ENCODE assay signal across 11 cellular contexts in the genomic region with DNA sequence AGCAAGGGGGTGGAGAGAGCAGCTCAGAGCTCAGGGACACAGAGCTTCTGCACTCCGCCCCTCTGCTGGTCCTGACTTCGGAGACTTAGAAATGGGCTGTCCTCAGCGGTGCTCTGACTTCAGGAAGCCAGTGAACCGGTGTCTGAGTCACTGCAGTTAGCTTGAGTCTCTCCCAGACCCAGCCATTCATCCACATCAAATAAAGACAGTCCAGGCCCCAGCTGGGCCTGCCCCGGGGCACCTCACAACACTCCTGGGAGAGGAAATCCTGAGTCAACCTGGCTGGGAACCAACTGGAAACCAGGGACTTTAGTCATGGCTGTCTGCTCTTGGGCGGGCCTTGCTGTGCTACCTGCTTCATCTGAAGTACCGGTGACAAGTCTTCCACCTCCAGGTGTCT. TPM values are rescaled to one million over a fixed set of nuclear protein-coding genes. Genes with fewer than 3 reads are reported as not detected.
DNase-seq lines count a peak whose midpoint lies in the region; ATAC-seq and TF ChIP-seq lines count a peak whose summit lies in the region.
"Had no signal": no experiment of that assay in that cellular context is flagged by ENCODE, and none has a peak within 500 bp of the region (broad histone marks: within the 10 kb centered on the region; RNA-seq: fewer than 3 reads in every experiment).

No MANE protein-coding gene starts in this region.

- H2BK120ac ChIP-seq in mesendoderm (ENCODE audit: low read depth, low read length): no peak overlapping the region

- H3K4ac ChIP-seq in mesendoderm (ENCODE audit: low read depth, low read length): no peak overlapping the region

- H3K79me1 ChIP-seq in mesendoderm (ENCODE audit: low read length): no peaks in the 10 kb centered on the region

- H3K23ac ChIP-seq in mesendoderm (ENCODE audit: low read length): no peak overlapping the region

- no peak overlapping the region for H3K18ac ChIP-seq in mesendoderm (ENCODE audit: low read length)

- H3K56ac ChIP-seq in mesendoderm (ENCODE audit: low read length): no peak overlapping the region

- H2AFZ ChIP-seq in mammary epithelial cell (ENCODE audit: low read depth, low read length): peak overlapping the region; percentile 8

- H3K9ac ChIP-seq in mammary epithelial cell (ENCODE audit: insufficient read depth, low read length): peak overlapping the region; percentile 85
- no peak overlapping the region for H3K9ac ChIP-seq in mesendoderm (ENCODE audit: low read length)

- POLR2A ChIA-PET in GM10248 (lab: Yijun Ruan, JAX): no interaction called here

- H3K27me3 ChIP-seq in mammary epithelial cell (ENCODE audit: insufficient read depth, low read length): no peaks in the 10 kb centered on the region
- H3K27me3 ChIP-seq in mesendoderm (ENCODE audit: insufficient read depth, low read length, poor library complexity): no peaks in the 10 kb centered on the region

- in situ Hi-C loops in mammary epithelial cell (cut with MboI; ENCODE audit: low sequenced_read_pairs in 2 of 2): no loop called here

- H4K20me1 ChIP-seq in mammary epithelial cell (ENCODE audit: insufficient read depth, low read length): no peaks in the 10 kb centered on the region

- no peak overlapping the region for H2BK5ac ChIP-seq in mesendoderm (ENCODE audit: low read length)

- H4K8ac ChIP-seq in mesendoderm (ENCODE audit: low read depth, low read length): no peak overlapping the region

- DNase-seq in A172 (ENCODE audit: low spot score): peak; percentile 99
- peak; percentile 96 for DNase-seq in HT-29 (ENCODE audit: low spot score)
- peak; percentile 100 for DNase-seq in mammary epithelial cell
- DNase-seq in mesendoderm: peak; percentile 49
- DNase-seq in activated T-cell treated with anti-CD3 and anti-CD28 coated beads, Interleukin-2, amount 50 U/mL, for 48 hours: no peak
- no peak for DNase-seq in GM10248 (ENCODE audit: extremely low spot score)
- DNase-seq: CD4-positive, alpha-beta memory T cell; immature natural killer cell; NCI-H2107 had no signal

- H3K79me2 ChIP-seq in mammary epithelial cell (ENCODE audit: insufficient read depth, low read length): peaks cover 7% of the 10 kb centered on the region
- H3K79me2 ChIP-seq in mesendoderm (ENCODE audit: control insufficient read depth, insufficient read depth, low read length): no peaks in the 10 kb centered on the region

- H3K27ac ChIP-seq in mammary epithelial cell (ENCODE audit: insufficient read depth, low read depth, low read length): peak overlapping the region; percentile 97
- no peak overlapping the region for H3K27ac ChIP-seq in mesendoderm (ENCODE audit: low read depth, low read length)

- intact Hi-C loops in mammary epithelial cell (cut with micrococcal nuclease): loop anchor here (1.0 kb wide), 3 partner anchors 8 to 765 kb away; no protein-coding TSS in a partner anchor

- no peak overlapping the region for H2AK5ac ChIP-seq in mesendoderm (ENCODE audit: low read length)

- H3K9me3 ChIP-seq in mammary epithelial cell (replicated peaks; ENCODE audit: insufficient read depth, low read length): peaks cover 4% of the 10 kb centered on the region

- H2BK15ac ChIP-seq in mesendoderm (replicated peaks; ENCODE audit: low read depth): no peak overlapping the region

- TF ChIP-seq CTCF in mammary epithelial cell (conservative IDR thresholded peaks at IDR 0.05 in 1 of 2, IDR thresholded peaks at IDR 0.05 in 1 of 2; ENCODE audit: extremely low read depth in 1 of 2, insufficient read depth in 1 of 2, low read depth in 1 of 2, low read length in 2 of 2) (no peak), GM10248 (IDR thresholded peaks at IDR 0.05; ENCODE audit: control extremely low read depth, extremely low read depth, low read depth, missing control alignments) (no peak)

- peak overlapping the region in 2 of 3 experiments; percentile 13 to 43 for H3K4me3 ChIP-seq in mammary epithelial cell (replicated peaks in 1 of 3; ENCODE audit: insufficient read depth in 1 of 3, low read depth in 2 of 3, low read length in 3 of 3)
- H3K4me3 ChIP-seq in mesendoderm (ENCODE audit: low read length): no peak overlapping the region

- ATAC-seq in HG03432 (IDR thresholded peaks at IDR 0.05; ENCODE audit: unreplicated experiment) (no peak), GM21381 (IDR thresholded peaks at IDR 0.05; ENCODE audit: unreplicated experiment) (no peak)

- H3K36me3 ChIP-seq in mammary epithelial cell (ENCODE audit: insufficient read depth, low read length) (no peaks in the 10 kb centered on the region), mesendoderm (ENCODE audit: control insufficient read depth, insufficient read depth, low read length) (no peaks in the 10 kb centered on the region)

- H3K4me2 ChIP-seq in mammary epithelial cell (ENCODE audit: insufficient read depth, low read depth, low read length) (peak overlapping the region; percentile 75), mesendoderm (ENCODE audit: low read length) (no peak overlapping the region)

- no TSS peak for BruUV-seq in mammary epithelial cell (replicated peaks; lab: Mats Ljungman, UMichigan)

- H3K4me1 ChIP-seq in mammary epithelial cell (ENCODE audit: insufficient read depth, low read length): peaks cover 73% of the 10 kb centered on the region
- H3K4me1 ChIP-seq in mesendoderm (ENCODE audit: control insufficient read depth, low read depth, low read length): no peaks in the 10 kb centered on the region

- H4K5ac ChIP-seq in mesendoderm (ENCODE audit: low read length): no peak overlapping the region

- 13% methylated on average over 4 of the region's 7 CpGs for WGBS in mammary epithelial cell (ENCODE audit: low coverage, missing lambda C conversion rate)
- no CpG with 5 or more reads among the region's 7 CpGs for WGBS in mesendoderm (ENCODE audit: extremely low coverage, insufficient coverage, low lambda C conversion rate)

- dilution Hi-C loops in mammary epithelial cell (cut with HindIII; ENCODE audit: low sequenced_read_pairs): no loop called here

- CTCF ChIA-PET in mammary epithelial cell (lab: Charles Lee; ENCODE audit: low non-redundant PET): interaction anchor here (1.0 kb wide), 1 partner anchor 15 kb away, joined by 3 read pairs; no protein-coding TSS in a partner anchor
- CTCF ChIA-PET in GM10248 (lab: Yijun Ruan, JAX): interaction anchor here (0.8 to 1.1 kb wide), 3 partner anchors 21 to 265 kb away, joined by 3 read pairs; no protein-coding TSS in a partner anchor

RNA-seq across cellular contexts. Expression of gene ITGB6, which starts 5.4 kb away (rescaled TPM):
- 0.29 and 1.00 TPM in 2 replicates for total RNA-seq in A172 (2014; rRNA removed; shearing (Covaris generic))
- 14.3 and 14.8 TPM in 2 replicates for total RNA-seq in HT-29 (2014; rRNA removed; shearing (Covaris generic))
- 100 to 1,000 TPM; 186 to 461 TPM for total RNA-seq in mammary epithelial cell
- 162 TPM for polyA plus RNA-seq in mammary epithelial cell
- 233 TPM for polyA minus RNA-seq in mammary epithelial cell
- polyA plus RNA-seq in mesendoderm (2013, experiment 1 of 2): not detected
- not detected for polyA plus RNA-seq in mesendoderm (2013, experiment 2 of 2)
- total RNA-seq: CD4-positive, alpha-beta memory T cell had no signal
- polyA plus RNA-seq: CD4-positive, alpha-beta memory T cell; immature natural killer cell had no signal

Comparison
In these comparisons a context has a peak if more than half of its experiments do, and no peak if none do; other contexts are left out.
1. DNase-seq: peak in A172 (single experiment), HT-29 (single experiment), mammary epithelial cell (single experiment) and mesendoderm (single experiment); none in activated T-cell treated with anti-CD3 and anti-CD28 coated beads, Interleukin-2, amount 50 U/mL, for 48 hours (0 of 2) and GM10248 (single experiment).
2. RNA of gene ITGB6, which starts 5.4 kb away (total RNA-seq): 186 to 461 TPM in mammary epithelial cell; 14.3 to 14.8 TPM in HT-29 and 0.29 to 1.00 TPM in A172; every median in the first group is over 10 times any median in the second.